In the genomic region with DNA sequence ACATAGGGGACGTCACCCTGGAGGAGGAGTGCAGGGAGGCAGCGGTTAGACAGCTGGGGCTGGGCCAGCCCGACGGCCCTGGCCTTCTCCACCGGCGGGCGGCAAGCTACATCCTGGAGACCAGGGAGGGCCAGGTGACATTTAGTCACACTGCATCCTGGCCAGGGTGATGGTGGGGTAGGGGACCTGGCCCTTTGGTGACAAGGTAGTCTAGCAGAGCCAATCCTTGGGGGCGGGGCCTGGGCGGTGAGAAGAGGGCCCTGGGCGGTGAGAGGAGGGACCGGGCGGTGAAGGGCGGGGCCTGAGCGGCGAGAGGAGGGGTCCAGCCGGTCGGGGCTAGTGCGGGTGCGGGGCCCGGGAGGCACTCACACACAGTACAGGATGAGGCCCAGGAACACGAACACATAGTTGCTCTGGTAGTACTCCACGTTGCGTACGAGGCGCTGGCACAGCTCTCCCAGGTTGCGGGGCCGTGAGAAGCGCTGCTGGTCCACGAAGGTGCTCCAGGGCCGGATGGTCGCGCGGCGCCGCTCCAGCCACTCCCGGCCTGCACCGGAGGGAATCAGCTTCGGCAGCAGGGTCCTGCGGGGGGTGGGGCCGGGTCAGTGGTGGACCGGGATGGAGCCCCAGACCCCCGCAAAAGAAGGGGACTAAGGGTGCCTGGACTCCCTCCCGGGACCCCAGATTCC, we compare ENCODE assay signal across 8 cellular contexts. TPM values are rescaled to one million over a fixed set of nuclear protein-coding genes. Genes with fewer than 3 reads are reported as not detected.
DNase-seq lines count a peak whose midpoint lies in the region; TF ChIP-seq lines count a peak whose summit lies in the region.

No MANE protein-coding gene starts in this region.

- H3K9me3 ChIP-seq in stomach: no peaks in the 10 kb centered on the region

- peaks cover 15 to 39% (median 24%) of the 10 kb centered on the region in 4 donors for H3K4me1 ChIP-seq in stomach

- peak overlapping the region; percentile 79 to 97 (median 90) for H3K4me3 Mint-ChIP-seq in IgD-negative memory B cell
- peak overlapping the region; percentile 91 for H3K4me3 Mint-ChIP-seq in neural crest cell

- H3K36me3 ChIP-seq in stomach: peaks cover 6 to 24% (median 21%) of the 10 kb centered on the region in 4 donors

- H3K27ac Mint-ChIP-seq in IgD-negative memory B cell (peak overlapping the region; percentile 36 to 97 (median 84)), neural crest cell (ENCODE audit: unreplicated experiment) (peak overlapping the region; percentile 35)

- no peaks in the 10 kb centered on the region for H3K27me3 ChIP-seq in stomach

- TF ChIP-seq EP300 in stomach (IDR thresholded peaks at IDR 0.05): no peak

- no peak for TF ChIP-seq CTCF in AG10803 (conservative IDR thresholded peaks at IDR 0.05; ENCODE audit: low read length)
- TF ChIP-seq CTCF in fibroblast of the aortic adventitia (IDR thresholded peaks at IDR 0.05; ENCODE audit: insufficient read depth, low read length): no peak
- TF ChIP-seq CTCF in neural crest cell (conservative IDR thresholded peaks at IDR 0.05): no peak
- TF ChIP-seq CTCF in stomach (IDR thresholded peaks at IDR 0.05): no peak

- H3K9me3 Mint-ChIP-seq in IgD-negative memory B cell (no peaks in the 10 kb centered on the region), neural crest cell (no peaks in the 10 kb centered on the region)

- intact Hi-C loops in stomach (cut with DNase I; ENCODE audit: low total_unique reads): loop anchor here (5.0 kb wide), 1 partner anchor 81 kb away; a partner anchor contains a TSS

- no peaks in the 10 kb centered on the region for H3K36me3 Mint-ChIP-seq in IgD-negative memory B cell
- H3K36me3 Mint-ChIP-seq in neural crest cell (ENCODE audit: low read depth): no peaks in the 10 kb centered on the region

- peak; percentile 64 for DNase-seq in AG10803 (ENCODE audit: low read depth)
- DNase-seq in GM19240 (ENCODE audit: insufficient read length, low spot score): peak; percentile 57
- DNase-seq in RPMI7951 (ENCODE audit: low read depth): peak; percentile 57
- DNase-seq in activated effector memory CD4-positive, alpha-beta T cell treated with anti-CD3 and anti-CD28 coated beads, Interleukin-2, amount 50 U/mL, for 16 hours: peak; percentile 94
- DNase-seq in fibroblast of the aortic adventitia (ENCODE audit: low read depth): peak; percentile 53
- peak; percentile 65 for DNase-seq in neural crest cell (ENCODE audit: low read depth, low spot score)
- peak; percentile 93 for DNase-seq in stomach

- H3K4me3 ChIP-seq in AG10803 (ENCODE audit: low read length) (peak overlapping the region; percentile 94), fibroblast of the aortic adventitia (ENCODE audit: low read depth, low read length) (peak overlapping the region; percentile 94), stomach (peak overlapping the region; percentile 83 to 92 (median 90))

- H3K27ac ChIP-seq in stomach: peak overlapping the region; percentile 92 to 97 (median 96)

- WGBS in stomach, 5 donors: 0 to 1% (median 1%) methylated on average over 29 to 43 of the region's 43 CpGs

- H3K4me1 Mint-ChIP-seq in IgD-negative memory B cell (peaks cover 5 to 15% (median 11%) of the 10 kb centered on the region in 3 donors), neural crest cell (peaks cover 20% of the 10 kb centered on the region)

- TF ChIP-seq POLR2A in stomach (IDR thresholded peaks at IDR 0.05): peak in 1 of 4 donors; percentile 25

- H3K27me3 Mint-ChIP-seq in IgD-negative memory B cell (no peaks in the 10 kb centered on the region), neural crest cell (ENCODE audit: low read depth) (no peaks in the 10 kb centered on the region)

RNA-seq across cellular contexts. Expression of a gene that starts 0.6 kb away (rescaled TPM):
- 178 TPM for polyA plus RNA-seq in IgD-negative memory B cell
- total RNA-seq in RPMI7951 (2014; rRNA removed; shearing (Covaris generic)): 235 and 336 TPM in 2 replicates
- 122 and 201 TPM in 2 replicates for total RNA-seq in fibroblast of the aortic adventitia (ENCODE audit: low replicate concordance)
- 83.8 and 93.4 TPM in 2 replicates for total RNA-seq in neural crest cell
- 100 to 1,000 TPM in 3 of 5 donors, 10 to 100 TPM in 2; 44.6 to 499 (median 114) TPM for total RNA-seq in stomach
- 100 to 1,000 TPM; 127 to 181 (median 170) TPM for polyA plus RNA-seq in stomach

RNA-seq across cellular contexts. Expression of a gene that starts 30.3 kb away (rescaled TPM):
- polyA plus RNA-seq in IgD-negative memory B cell: not detected
- total RNA-seq in RPMI7951 (2014; rRNA removed; shearing (Covaris generic)): not detected in 2 replicates
- 0.57 TPM in 1 of 2 replicates, not detected in the other for total RNA-seq in fibroblast of the aortic adventitia (ENCODE audit: low replicate concordance)
- total RNA-seq in neural crest cell: 0.12 and 0.14 TPM in 2 replicates
- total RNA-seq in stomach: not detected
- under 1 TPM in 1 of 3 donors, not detected in 2; 0.25 TPM for polyA plus RNA-seq in stomach

RNA-seq across cellular contexts. Expression of a gene that starts 35.5 kb away (rescaled TPM):
- 1.2 TPM for polyA plus RNA-seq in IgD-negative memory B cell
- under 0.01 and 0.10 TPM in 2 replicates for total RNA-seq in RPMI7951 (2014; rRNA removed; shearing (Covaris generic))
- total RNA-seq in fibroblast of the aortic adventitia (ENCODE audit: low replicate concordance): not detected in 2 replicates
- total RNA-seq in neural crest cell: 22.9 and 23.2 TPM in 2 replicates
- under 1 TPM in 1 of 5 donors, not detected in 4; 0.29 TPM for total RNA-seq in stomach
- polyA plus RNA-seq in stomach: under 1 TPM in 2 of 3 donors, not detected in 1; 0.12 to 0.45 TPM

Comparison
In these comparisons a context has a peak if more than half of its experiments do, and no peak if none do; other contexts are left out.
1. Peak in every context shown above with its lines: DNase-seq, H3K4me3 ChIP-seq and H3K27ac ChIP-seq.
2. RNA of a gene that starts 35.5 kb away (total RNA-seq): 22.9 to 23.2 TPM in neural crest cell; under 0.01 to 0.10 TPM in RPMI7951, not detected in fibroblast of the aortic adventitia and 0.29 TPM in stomach; every median in the first group is over 10 times any median in the second.